ENCODE assay signal across 11 cellular contexts in genomic region chr10:102300289-102300843, GRCh38. TPM values are rescaled to one million over a fixed set of nuclear protein-coding genes. Genes with fewer than 3 reads are reported as not detected.
DNase-seq lines count a peak whose midpoint lies in the region; ATAC-seq, FAIRE-seq and TF ChIP-seq lines count a peak whose summit lies in the region.
"Had no signal": no experiment of that assay in that cellular context is flagged by ENCODE, and none has a peak within 500 bp of the region (broad histone marks: within the 10 kb centered on the region; RNA-seq: fewer than 3 reads in every experiment).

No MANE protein-coding gene starts in this region.

- ATAC-seq in natural killer cell = no peak
- ATAC-seq in natural killer cell treated with Interleukin-12 subunit alpha and Interleukin-12 subunit beta and Interleukin-15 and Interleukin-18, amount 100 ng/mL, for 72 hours = no peak
- ATAC-seq in effector memory CD8-positive, alpha-beta T cell (replicated peaks) = no peak

- H3K36me3 Mint-ChIP-seq in natural killer cell = no peaks in the 10 kb centered on the region
- H3K36me3 Mint-ChIP-seq in natural killer cell treated with Interleukin-12 subunit alpha and Interleukin-12 subunit beta and Interleukin-15 and Interleukin-18, amount 100 ng/mL, for 72 hours = no peaks in the 10 kb centered on the region
- H3K36me3 Mint-ChIP-seq in effector memory CD8-positive, alpha-beta T cell (ENCODE audit: insufficient read depth) = peaks cover 2% of the 10 kb centered on the region

- no peak for FAIRE-seq in D721Med (lab: Jason Lieb, UNC)

- H3K27me3 Mint-ChIP-seq in natural killer cell (ENCODE audit: low read depth in 2 of 2) = no peaks in the 10 kb centered on the region
- no peaks in the 10 kb centered on the region for H3K27me3 Mint-ChIP-seq in natural killer cell treated with Interleukin-12 subunit alpha and Interleukin-12 subunit beta and Interleukin-15 and Interleukin-18, amount 100 ng/mL, for 72 hours
- H3K27me3 Mint-ChIP-seq in effector memory CD8-positive, alpha-beta T cell = no peaks in the 10 kb centered on the region

- peaks cover 17 to 23% of the 10 kb centered on the region in 2 donors for H3K4me1 Mint-ChIP-seq in natural killer cell
- peaks cover 14 to 18% of the 10 kb centered on the region in 2 donors for H3K4me1 Mint-ChIP-seq in natural killer cell treated with Interleukin-12 subunit alpha and Interleukin-12 subunit beta and Interleukin-15 and Interleukin-18, amount 100 ng/mL, for 72 hours (ENCODE audit: low read depth in 2 of 2)
- H3K4me1 Mint-ChIP-seq in effector memory CD8-positive, alpha-beta T cell (ENCODE audit: low read depth in 2 of 2) = peaks cover 7 to 24% of the 10 kb centered on the region in 2 donors

- no peak overlapping the region for H3K4me3 ChIP-seq in astrocyte of the spinal cord (ENCODE audit: low read depth, low read length)
- H3K4me3 ChIP-seq: coronary artery had no signal

- in situ Hi-C loops in astrocyte of the spinal cord (cut with HindIII; ENCODE audit: low sequenced_read_pairs) = no loop called here

- no peaks in the 10 kb centered on the region for H3K9me3 Mint-ChIP-seq in natural killer cell
- H3K9me3 Mint-ChIP-seq in natural killer cell treated with Interleukin-12 subunit alpha and Interleukin-12 subunit beta and Interleukin-15 and Interleukin-18, amount 100 ng/mL, for 72 hours = no peaks in the 10 kb centered on the region
- H3K9me3 Mint-ChIP-seq in effector memory CD8-positive, alpha-beta T cell = no peaks in the 10 kb centered on the region

- no peak for DNase-seq in natural killer cell
- DNase-seq in natural killer cell treated with Interleukin-12 subunit alpha and Interleukin-12 subunit beta and Interleukin-15 and Interleukin-18, amount 100 ng/mL, for 72 hours (ENCODE audit: low spot score) = no peak
- DNase-seq in astrocyte of the spinal cord (ENCODE audit: low read depth, low spot score) = peak; percentile 86
- peak; percentile 84 for DNase-seq in iris pigment epithelial cell (ENCODE audit: low read depth)
- no peak for DNase-seq in inferior parietal cortex (ENCODE audit: extremely low spot score)
- DNase-seq in D721Med (ENCODE audit: insufficient read length, low spot score) = no peak
- no peak for DNase-seq in effector memory CD8-positive, alpha-beta T cell
- DNase-seq in effector CD8-positive, alpha-beta T cell (lab: John Stamatoyannopoulos, UW) = no peak
- DNase-seq: activated CD4-positive, alpha-beta T cell treated with anti-CD3 and anti-CD28 coated beads, Interleukin-2, amount 50 U/mL, for 1 hour; stimulated activated CD4-positive, alpha-beta T cell treated with anti-CD3 and anti-CD28 coated beads, Interleukin-4, amount 100 ng/mL, for 1 hour had no signal

- no peak overlapping the region for H3K4me3 Mint-ChIP-seq in natural killer cell
- no peak overlapping the region for H3K4me3 Mint-ChIP-seq in natural killer cell treated with Interleukin-12 subunit alpha and Interleukin-12 subunit beta and Interleukin-15 and Interleukin-18, amount 100 ng/mL, for 72 hours
- no peak overlapping the region for H3K4me3 Mint-ChIP-seq in effector memory CD8-positive, alpha-beta T cell

- intact Hi-C loops in natural killer cell (cut with micrococcal nuclease) = no loop called here

- H3K27ac Mint-ChIP-seq in natural killer cell = peak overlapping the region; percentile 34 to 37
- peak overlapping the region in 1 of 2 donors; percentile 11 for H3K27ac Mint-ChIP-seq in natural killer cell treated with Interleukin-12 subunit alpha and Interleukin-12 subunit beta and Interleukin-15 and Interleukin-18, amount 100 ng/mL, for 72 hours
- H3K27ac Mint-ChIP-seq in effector memory CD8-positive, alpha-beta T cell = no peak overlapping the region

- TF ChIP-seq CTCF in natural killer cell (IDR thresholded peaks at IDR 0.05) (no peak), astrocyte of the spinal cord (IDR thresholded peaks at IDR 0.05; ENCODE audit: low read depth, low read length) (no peak), D721Med (IDR thresholded peaks at IDR 0.05; ENCODE audit: insufficient read depth, missing control alignments) (no peak)

RNA-seq across cellular contexts. Expression of gene GBF1, which starts 55.0 kb away (rescaled TPM):
- 10 to 100 TPM; 48.2 to 52.5 (median 50.9) TPM for total RNA-seq in natural killer cell
- 10 to 100 TPM; 63.2 to 65.3 TPM for total RNA-seq in natural killer cell treated with Interleukin-12 subunit alpha and Interleukin-12 subunit beta and Interleukin-15 and Interleukin-18, amount 100 ng/mL, for 72 hours

RNA-seq across cellular contexts. Expression of gene PITX3, which starts 59.1 kb away (rescaled TPM):
- total RNA-seq in natural killer cell = not detected
- not detected for total RNA-seq in natural killer cell treated with Interleukin-12 subunit alpha and Interleukin-12 subunit beta and Interleukin-15 and Interleukin-18, amount 100 ng/mL, for 72 hours

Comparison
In these comparisons a context has a peak if more than half of its experiments do, and no peak if none do; other contexts are left out.
1. DNase-seq: peak in astrocyte of the spinal cord (single experiment) and iris pigment epithelial cell (single experiment); none in natural killer cell (single experiment), natural killer cell treated with Interleukin-12 subunit alpha and Interleukin-12 subunit beta and Interleukin-15 and Interleukin-18, amount 100 ng/mL, for 72 hours (single experiment), inferior parietal cortex (single experiment), D721Med (single experiment), effector memory CD8-positive, alpha-beta T cell (0 of 3) and effector CD8-positive, alpha-beta T cell (single experiment).
2. H3K27ac Mint-ChIP-seq: peak in natural killer cell (2 of 2); none in effector memory CD8-positive, alpha-beta T cell (0 of 2).